Comparison of ENCODE assay signal across 8 cellular contexts in the genomic region with DNA sequence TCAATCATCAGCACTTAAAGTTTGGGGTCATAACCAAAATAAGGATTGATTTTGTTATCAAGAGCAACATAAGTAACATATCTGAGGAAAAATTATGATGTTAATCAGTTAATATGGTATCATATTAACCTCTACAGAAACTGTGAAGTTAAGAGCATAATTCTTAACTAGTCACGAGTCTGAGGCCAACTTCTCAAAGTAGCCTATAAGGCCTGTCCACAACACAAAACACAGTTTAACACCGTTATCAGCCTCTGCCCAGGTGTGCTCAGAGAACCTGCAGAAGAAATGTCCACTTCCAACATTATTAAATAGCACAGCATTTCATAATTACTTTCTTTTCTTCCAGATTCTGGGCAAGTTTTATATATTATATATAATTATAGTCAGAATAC. TPM values are rescaled to one million over a fixed set of nuclear protein-coding genes. Genes with fewer than 3 reads are reported as not detected.
DNase-seq lines count a peak whose midpoint lies in the region; ATAC-seq and TF ChIP-seq lines count a peak whose summit lies in the region.

No MANE protein-coding gene starts in this region.

- H3K36me3 Mint-ChIP-seq in CD4-positive, alpha-beta memory T cell: peaks cover 1 to 13% of the 10 kb centered on the region in 2 donors
- peaks cover 18% of the 10 kb centered on the region for H3K36me3 Mint-ChIP-seq in nephron (ENCODE audit: low read depth)

- DNase-seq in CD4-positive, alpha-beta memory T cell: no peak
- DNase-seq in HL-60 (ENCODE audit: low read depth in 1 of 2, low spot score in 1 of 2) (no peak), coronary artery (ENCODE audit: low spot score) (no peak), SHP77 treated with DMSO at 0.1 percent for 48 hours (lab: John Stamatoyannopoulos, UW) (no peak), HEK293T (ENCODE audit: extremely low spot score) (no peak), MV-4-11 (lab: John Stamatoyannopoulos, UW) (no peak)

- H3K4me3 Mint-ChIP-seq in CD4-positive, alpha-beta memory T cell: peak overlapping the region in 7 of 8 donors; percentile 88 to 99 (median 92)
- peak overlapping the region; percentile 91 to 98 (median 92) for H3K4me3 Mint-ChIP-seq in nephron

- H3K4me1 ChIP-seq in CD4-positive, alpha-beta memory T cell (ENCODE audit: insufficient read depth, low read length): peaks cover 30% of the 10 kb centered on the region

- H3K4me3 ChIP-seq in CD4-positive, alpha-beta memory T cell (ENCODE audit: low read length in 2 of 2): no peak overlapping the region
- H3K4me3 ChIP-seq in HL-60 (replicated peaks; ENCODE audit: insufficient read depth, low read length) (peak overlapping the region; percentile 94), coronary artery (peak overlapping the region; percentile 82)

- peaks cover 32 to 48% (median 40%) of the 10 kb centered on the region in 4 donors for H3K4me1 Mint-ChIP-seq in CD4-positive, alpha-beta memory T cell
- peaks cover 31% of the 10 kb centered on the region for H3K4me1 Mint-ChIP-seq in nephron

- H3K9me3 ChIP-seq in CD4-positive, alpha-beta memory T cell (ENCODE audit: control insufficient read depth in 1 of 2, low read length in 2 of 2): no peaks in the 10 kb centered on the region

- intact Hi-C loops in CD4-positive, alpha-beta memory T cell (cut with micrococcal nuclease): loop anchor here (2.0 to 5.0 kb wide), 3 partner anchors 19 to 885 kb away; a partner anchor contains a TSS

- no peak overlapping the region for H3K27ac Mint-ChIP-seq in CD4-positive, alpha-beta memory T cell
- peak overlapping the region; percentile 20 to 77 (median 31) for H3K27ac Mint-ChIP-seq in nephron

- no peaks in the 10 kb centered on the region for H3K27me3 Mint-ChIP-seq in CD4-positive, alpha-beta memory T cell
- H3K27me3 Mint-ChIP-seq in nephron (ENCODE audit: low read depth): peaks cover 5% of the 10 kb centered on the region

- no peaks in the 10 kb centered on the region for H3K36me3 ChIP-seq in CD4-positive, alpha-beta memory T cell (ENCODE audit: insufficient read depth, low read length)

- CTCF ChIA-PET in CD4-positive, alpha-beta memory T cell (lab: Charles Lee; ENCODE audit: partially characterized antibody): interaction anchor here (0.9 to 1.7 kb wide), 3 partner anchors 16 to 1412 kb away, joined by 3 to 10 read pairs (median 5); a partner anchor contains a TSS
- CTCF ChIA-PET in HEK293T (lab: Yijun Ruan, JAX): interaction anchor here (1.5 to 1.9 kb wide), 2 partner anchors 19 to 232 kb away, joined by 4 to 6 read pairs; no protein-coding TSS in a partner anchor

- POLR2A ChIA-PET in CD4-positive, alpha-beta memory T cell (lab: Charles Lee; ENCODE audit: partially characterized antibody): interaction anchor here (1.5 to 1.7 kb wide), 3 partner anchors 25 to 304 kb away, joined by 3 to 39 read pairs (median 7); a partner anchor contains a TSS
- POLR2A ChIA-PET in HEK293T (lab: Yijun Ruan, JAX): interaction anchor here (1.4 to 1.7 kb wide), 3 partner anchors 15 to 302 kb away, joined by 3 to 6 read pairs (median 6); a partner anchor contains a TSS

- no peak overlapping the region for H3K27ac ChIP-seq in CD4-positive, alpha-beta memory T cell (ENCODE audit: low read depth, low read length)
- H3K27ac ChIP-seq in HL-60 (replicated peaks): peak overlapping the region; percentile 82
- peak overlapping the region; percentile 25 to 70 for H3K27ac ChIP-seq in coronary artery

- H3K9me3 Mint-ChIP-seq in CD4-positive, alpha-beta memory T cell: no peaks in the 10 kb centered on the region
- no peaks in the 10 kb centered on the region for H3K9me3 Mint-ChIP-seq in nephron

- no peak for ATAC-seq in HG02623 (IDR thresholded peaks at IDR 0.05; ENCODE audit: unreplicated experiment)

- H3K27me3 ChIP-seq in CD4-positive, alpha-beta memory T cell (ENCODE audit: insufficient read depth, low read length): no peaks in the 10 kb centered on the region
- H3K27me3 ChIP-seq in HL-60 (ENCODE audit: insufficient read depth, poor library complexity, severe bottlenecking): no peaks in the 10 kb centered on the region

- TF ChIP-seq CTCF in HL-60 (IDR thresholded peaks at IDR 0.05; ENCODE audit: insufficient read depth, low read length) (no peak), coronary artery (IDR thresholded peaks at IDR 0.05) (no peak), nephron (IDR thresholded peaks at IDR 0.05; ENCODE audit: unreplicated experiment in 3 of 3) (no peak)

TF ChIP-seq in HEK293T, 16 proteins besides CTCF, POLR2A, EP300 and RAD21:
- no peak for TF ChIP-seq FOXM1 (IDR thresholded peaks at IDR 0.05; ENCODE audit: borderline replicate concordance)
- no peak for TF ChIP-seq CTBP1 (IDR thresholded peaks at IDR 0.05; ENCODE audit: borderline replicate concordance)
- TF ChIP-seq SUZ12 (IDR thresholded peaks at IDR 0.05): no peak

RNA-seq across cellular contexts. Expression of a gene that starts 1.1 kb away (rescaled TPM):
- 10 to 100 TPM; 22.7 TPM for total RNA-seq in CD4-positive, alpha-beta memory T cell
- 10 to 100 TPM in 1 of 2 donors, 1 to 10 TPM in 1; 8.2 to 14.9 TPM for polyA plus RNA-seq in CD4-positive, alpha-beta memory T cell

RNA-seq across cellular contexts. Expression of a gene that starts 26.2 kb away (rescaled TPM):
- total RNA-seq in CD4-positive, alpha-beta memory T cell: not detected
- polyA plus RNA-seq in CD4-positive, alpha-beta memory T cell: not detected

RNA-seq across cellular contexts. Expression of a gene that starts 40.6 kb away (rescaled TPM):
- not detected for total RNA-seq in CD4-positive, alpha-beta memory T cell
- not detected for polyA plus RNA-seq in CD4-positive, alpha-beta memory T cell

RNA-seq across cellular contexts. Expression of a gene that starts 58.3 kb away (rescaled TPM):
- total RNA-seq in CD4-positive, alpha-beta memory T cell: not detected
- not detected for polyA plus RNA-seq in CD4-positive, alpha-beta memory T cell

Comparison
In these comparisons a context has a peak if more than half of its experiments do, and no peak if none do; other contexts are left out.
1. H3K4me3 ChIP-seq: peak in HL-60 (single experiment) and coronary artery (single experiment); none in CD4-positive, alpha-beta memory T cell (0 of 2).
2. H3K27ac Mint-ChIP-seq: peak in nephron (3 of 3); none in CD4-positive, alpha-beta memory T cell (0 of 7).